In genomic region chr4:78091534-78091933, GRCh38 we compare ENCODE assay signal across 1 cellular context.
TF ChIP-seq lines count a peak whose summit lies in the region.

No MANE protein-coding gene starts in this region.

TF ChIP-seq in GM23338, 12 proteins besides CTCF, POLR2A, EP300 and RAD21 (continued from another document):
- TF ChIP-seq NANOG (IDR thresholded peaks at IDR 0.05; ENCODE audit: borderline replicate concordance) (no peak), EZH2phosphoT487 (IDR thresholded peaks at IDR 0.05; ENCODE audit: unreplicated experiment) (no peak)
TF ChIP-seq in GM23338: peak in this region for 0.
